ENCODE assay signal across 18 cellular contexts in genomic region chr13:59846845-59847620, GRCh38.
"Had no signal": no experiment of that assay in that cellular context is flagged by ENCODE, and none has a peak within 500 bp of the region (broad histone marks: within the 10 kb centered on the region; RNA-seq: fewer than 3 reads in every experiment).

No MANE protein-coding gene starts in this region.

- H3K4me1 ChIP-seq: prostate gland had no signal

- H3K36me3 ChIP-seq: brain microvascular endothelial cell, prostate gland, transverse colon had no signal

- H3K4me1 Mint-ChIP-seq: activated naive CD8-positive, alpha-beta T cell treated with anti-CD3 and anti-CD28 coated beads, Interleukin-2, amount 10 ng/mL, durations not matched to agents 7 days and 5 days; nephron; T-helper 17 cell had no signal

- H3K27me3 Mint-ChIP-seq: activated naive CD8-positive, alpha-beta T cell treated with anti-CD3 and anti-CD28 coated beads, Interleukin-2, amount 10 ng/mL, durations not matched to agents 7 days and 5 days; dendritic cell treated with granulocyte-macrophage colony-stimulating factor and Interleukin-4, amounts not matched to agents 40 ng/mL and 50 ng/mL, for 4 days; effector memory CD8-positive, alpha-beta T cell; T-helper 17 cell had no signal

- H3K27ac ChIP-seq: brain microvascular endothelial cell, hepatocyte, prostate gland, transverse colon had no signal

- H3K4me2 ChIP-seq: hepatocyte had no signal

- H2AFZ ChIP-seq: hepatocyte had no signal

- H3K27ac Mint-ChIP-seq: activated naive CD8-positive, alpha-beta T cell treated with anti-CD3 and anti-CD28 coated beads, Interleukin-2, amount 10 ng/mL, durations not matched to agents 7 days and 5 days; activated T-cell treated with anti-CD3 and anti-CD28 coated beads, Interleukin-2, amount 50 U/mL, for 72 hours; dendritic cell treated with granulocyte-macrophage colony-stimulating factor and Interleukin-4, amounts not matched to agents 40 ng/mL and 50 ng/mL, for 4 days; effector memory CD8-positive, alpha-beta T cell; nephron; T-helper 17 cell had no signal

- H3K9me3 ChIP-seq: prostate gland, transverse colon had no signal

- H3K9me3 Mint-ChIP-seq: activated naive CD8-positive, alpha-beta T cell treated with anti-CD3 and anti-CD28 coated beads, Interleukin-2, amount 10 ng/mL, durations not matched to agents 7 days and 5 days had no signal

- DNase-seq: activated CD4-positive, alpha-beta T cell treated with anti-CD3 and anti-CD28 coated beads for 4 hours; activated CD8-positive, alpha-beta memory T cell treated with anti-CD3 and anti-CD28 coated beads, Interleukin-2, amount 50 U/mL, for 48 hours; activated gamma-delta T cell treated with Interleukin-2 at 50 U/mL for 16 hours; activated naive CD8-positive, alpha-beta T cell treated with anti-CD3 and anti-CD28 coated beads, Interleukin-2, amount 10 ng/mL, durations not matched to agents 7 days and 5 days; activated T-cell treated with anti-CD3 and anti-CD28 coated beads, Interleukin-2, amount 50 U/mL, for 72 hours; anterior cingulate cortex; brain microvascular endothelial cell; cerebellar nuclear complex; effector memory CD8-positive, alpha-beta T cell; erythroblast; stimulated activated naive CD8-positive, alpha-beta T cell treated with anti-CD3 and anti-CD28 coated beads, Interleukin-15, Interleukin-2, amounts not matched to agents 100 U/mL and 50 U/mL, for 24 hours; T-helper 17 cell; transverse colon had no signal

- H3K79me2 ChIP-seq: hepatocyte had no signal

- H3K27me3 ChIP-seq: brain microvascular endothelial cell, hepatocyte, transverse colon had no signal

- H3K4me3 Mint-ChIP-seq: activated naive CD8-positive, alpha-beta T cell treated with anti-CD3 and anti-CD28 coated beads, Interleukin-2, amount 10 ng/mL, durations not matched to agents 7 days and 5 days; activated T-cell treated with anti-CD3 and anti-CD28 coated beads, Interleukin-2, amount 50 U/mL, for 72 hours; dendritic cell treated with granulocyte-macrophage colony-stimulating factor and Interleukin-4, amounts not matched to agents 40 ng/mL and 50 ng/mL, for 4 days; effector memory CD8-positive, alpha-beta T cell; nephron; T-helper 17 cell had no signal

- ATAC-seq: activated T-cell treated with anti-CD3 and anti-CD28 coated beads, Interleukin-2, amount 50 U/mL, for 72 hours; effector memory CD8-positive, alpha-beta T cell; sciatic nerve; stimulated activated naive CD8-positive, alpha-beta T cell treated with anti-CD3 and anti-CD28 coated beads, Interleukin-15, Interleukin-2, amounts not matched to agents 100 U/mL and 50 U/mL, for 24 hours; T-helper 17 cell had no signal

- H3K4me3 ChIP-seq: hepatocyte, prostate gland, transverse colon had no signal
